In the genomic region with DNA sequence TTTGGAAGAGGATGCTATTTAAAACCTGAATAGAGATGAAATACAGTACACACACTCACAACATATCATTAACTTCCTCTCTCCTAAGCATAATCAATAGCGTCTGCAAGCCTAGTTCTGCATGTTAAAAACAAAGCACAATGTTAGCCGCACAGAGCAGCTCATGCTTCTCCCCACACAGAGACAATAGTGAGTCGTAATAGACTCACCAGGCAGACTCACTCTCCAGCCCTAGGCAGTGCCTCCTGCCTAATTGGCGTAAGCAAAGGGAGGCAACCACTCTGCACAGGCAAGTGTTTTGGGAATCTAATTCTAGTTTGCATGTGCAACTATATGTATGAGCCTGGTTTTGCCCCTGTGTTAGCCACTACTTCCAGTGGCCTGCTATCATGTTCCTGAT, we compare ENCODE assay signal across 10 cellular contexts. TPM values are rescaled to one million over a fixed set of nuclear protein-coding genes. Genes with fewer than 3 reads are reported as not detected.
A peak's percentile ranks its signal among the peaks of the same experiment; 100 is the strongest.
DNase-seq lines count a peak whose midpoint lies in the region; ATAC-seq and TF ChIP-seq lines count a peak whose summit lies in the region.
"Had no signal": no experiment of that assay in that cellular context is flagged by ENCODE, and none has a peak within 500 bp of the region (broad histone marks: within the 10 kb centered on the region; RNA-seq: fewer than 3 reads in every experiment).

No MANE protein-coding gene starts in this region.

- ATAC-seq in HG02763 (IDR thresholded peaks at IDR 0.05; ENCODE audit: unreplicated experiment) = no peak
- ATAC-seq in HG03175 (IDR thresholded peaks at IDR 0.05; ENCODE audit: unreplicated experiment) = no peak
- ATAC-seq in HG02973 (IDR thresholded peaks at IDR 0.05; ENCODE audit: unreplicated experiment) = no peak
- ATAC-seq: HepG2 had no signal

- no peak overlapping the region for H3K4me3 ChIP-seq in fibroblast of mammary gland (ENCODE audit: control insufficient read depth, low read depth, low read length)

- peaks cover 30% of the 10 kb centered on the region for H3K4me1 Mint-ChIP-seq in HFFc6 (ENCODE audit: low read depth)

- no peak for TF ChIP-seq CTCF in HFFc6 (IDR thresholded peaks at IDR 0.05)
- no peak for TF ChIP-seq CTCF in fibroblast of mammary gland (conservative IDR thresholded peaks at IDR 0.05; ENCODE audit: control insufficient read depth, insufficient read depth, low read depth, low read length)

- H3K9me3 Mint-ChIP-seq in HFFc6 = no peaks in the 10 kb centered on the region
- H3K9me3 Mint-ChIP-seq: activated CD4-positive, alpha-beta memory T cell treated with anti-CD3 and anti-CD28 coated beads for 36 hours had no signal

- no peak overlapping the region; the same call in 1 of the 2 replicates for H3K4me3 Mint-ChIP-seq in HFFc6
- H3K4me3 Mint-ChIP-seq: activated CD4-positive, alpha-beta memory T cell treated with anti-CD3 and anti-CD28 coated beads for 36 hours had no signal

- H3K36me3 Mint-ChIP-seq in HFFc6 (ENCODE audit: low read depth) = no peaks in the 10 kb centered on the region
- H3K36me3 Mint-ChIP-seq: activated CD4-positive, alpha-beta memory T cell treated with anti-CD3 and anti-CD28 coated beads for 36 hours had no signal

- DNase-seq in AG20443 (ENCODE audit: low spot score) = peak; percentile 52
- DNase-seq in HFFc6 = peak; percentile 34
- DNase-seq in NCI-H748 (lab: John Stamatoyannopoulos, UW; ENCODE audit: unreplicated experiment) = peak; percentile 97
- peak; percentile 92 for DNase-seq in fibroblast of mammary gland (ENCODE audit: low read depth)
- no peak for DNase-seq in T-helper 2 cell
- DNase-seq: activated CD4-positive, alpha-beta memory T cell treated with anti-CD3 and anti-CD28 coated beads for 36 hours had no signal

- H3K27ac Mint-ChIP-seq in HFFc6 = no peak overlapping the region
- H3K27ac Mint-ChIP-seq: activated CD4-positive, alpha-beta memory T cell treated with anti-CD3 and anti-CD28 coated beads for 36 hours had no signal

- H3K27me3 Mint-ChIP-seq in HFFc6 (ENCODE audit: insufficient read depth) = peaks cover 4% of the 10 kb centered on the region; the same call in 1 of the 2 replicates
- H3K27me3 Mint-ChIP-seq: activated CD4-positive, alpha-beta memory T cell treated with anti-CD3 and anti-CD28 coated beads for 36 hours had no signal

RNA-seq across cellular contexts. Expression of a gene that starts 45.7 kb away (rescaled TPM):
- total RNA-seq in HFFc6 (2021; fragmentation: NEBNext Ultra II Directional; extraction: Animal tissue kit (Norgen Biotek cat#: 25700)) = 10 to 100 TPM; 32.5 to 44.3 (median 36.5) TPM

Comparison
In these comparisons a context has a peak if more than half of its experiments do, and no peak if none do; other contexts are left out.
1. DNase-seq: peak in AG20443 (single experiment), HFFc6 (single experiment), NCI-H748 (single experiment) and fibroblast of mammary gland (single experiment); none in T-helper 2 cell (0 of 5).